8 cellular contexts compared by ENCODE assay signal in the genomic region with DNA sequence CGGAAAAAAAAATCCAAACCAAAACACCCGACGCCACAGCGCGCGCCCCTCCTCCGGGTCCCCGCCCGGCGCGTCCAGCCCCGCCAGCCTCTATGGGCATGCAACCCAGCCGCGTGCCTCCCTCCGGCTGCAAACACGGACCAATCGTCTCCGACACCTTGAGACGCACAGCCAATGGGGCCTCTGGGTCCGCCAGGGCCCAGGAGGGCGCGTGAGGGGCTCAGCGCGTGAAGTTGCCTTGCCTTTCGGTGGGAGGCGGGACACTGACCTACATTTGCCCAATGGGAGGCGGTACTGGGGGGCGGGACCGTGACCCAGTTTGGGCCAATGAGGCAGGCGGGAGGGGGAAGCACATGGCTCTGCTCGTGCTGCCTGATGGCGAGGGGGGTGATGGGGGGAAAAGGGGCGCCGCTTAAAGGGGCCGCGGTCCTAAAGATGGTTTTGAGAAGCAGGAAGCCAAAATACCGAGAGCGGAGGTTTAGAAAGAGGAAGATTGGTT. TPM values are rescaled to one million over a fixed set of nuclear protein-coding genes. Genes with fewer than 3 reads are reported as not detected.
DNase-seq lines count a peak whose midpoint lies in the region; ATAC-seq and TF ChIP-seq lines count a peak whose summit lies in the region.

No MANE protein-coding gene starts in this region.

- no peak for TF ChIP-seq EP300 in neural cell (conservative IDR thresholded peaks at IDR 0.05; ENCODE audit: poor library complexity, severe bottlenecking)

- no peaks in the 10 kb centered on the region for H3K27me3 Mint-ChIP-seq in stimulated activated naive CD8-positive, alpha-beta T cell treated with anti-CD3 and anti-CD28 coated beads, Interleukin-15, amount 100 ng/mL, for 72 hours

- peaks cover 31% of the 10 kb centered on the region for H3K4me1 ChIP-seq in MM.1S (ENCODE audit: low read length)

- peak; percentile 96 for DNase-seq in ELR (ENCODE audit: low read depth)
- DNase-seq in HCEC 1CT, result peak; percentile 96
- peak; percentile 99 for DNase-seq in MM.1S
- DNase-seq in SHP77 treated with DMSO at 0.1 percent for 48 hours (lab: John Stamatoyannopoulos, UW), result peak; percentile 92
- DNase-seq in activated gamma-delta T cell (lab: John Stamatoyannopoulos, UW), result peak; percentile 98
- DNase-seq in fibroblast of the aortic adventitia (ENCODE audit: low read depth), result peak; percentile 99
- peak; percentile 99 to 100 for DNase-seq in stimulated activated naive CD8-positive, alpha-beta T cell treated with anti-CD3 and anti-CD28 coated beads, Interleukin-15, amount 100 ng/mL, for 72 hours

- H3K27ac Mint-ChIP-seq in stimulated activated naive CD8-positive, alpha-beta T cell treated with anti-CD3 and anti-CD28 coated beads, Interleukin-15, amount 100 ng/mL, for 72 hours, result peak overlapping the region; percentile 98 to 99

- H3K79me2 ChIP-seq in MM.1S (ENCODE audit: low read length), result no peaks in the 10 kb centered on the region
- H3K79me2 ChIP-seq in neural cell (replicated peaks; ENCODE audit: insufficient read depth, low read length), result no peaks in the 10 kb centered on the region

- no peak for TF ChIP-seq RAD21 in neural cell (conservative IDR thresholded peaks at IDR 0.05)

- H3K9me3 Mint-ChIP-seq in stimulated activated naive CD8-positive, alpha-beta T cell treated with anti-CD3 and anti-CD28 coated beads, Interleukin-15, amount 100 ng/mL, for 72 hours, result peaks cover 7 to 8% of the 10 kb centered on the region in 2 donors

- H3K9ac ChIP-seq in MM.1S (ENCODE audit: low read length) (peak overlapping the region; percentile 75), neural cell (ENCODE audit: low read length) (peak overlapping the region; percentile 74)

- peak; percentile 84 for ATAC-seq in stimulated activated naive CD8-positive, alpha-beta T cell treated with anti-CD3 and anti-CD28 coated beads, Interleukin-15, amount 100 ng/mL, for 72 hours

- H3K4me2 ChIP-seq in MM.1S (ENCODE audit: low read depth, low read length) (peak overlapping the region; percentile 95), neural cell (ENCODE audit: low read length) (peak overlapping the region; percentile 34)

- no peaks in the 10 kb centered on the region for H3K36me3 ChIP-seq in MM.1S (replicated peaks; ENCODE audit: insufficient read depth, low read length)
- H3K36me3 ChIP-seq in neural cell (ENCODE audit: insufficient read depth, low read length), result no peaks in the 10 kb centered on the region

- peaks cover 30% of the 10 kb centered on the region for H3F3A ChIP-seq in MM.1S (ENCODE audit: insufficient read depth, low read length)
- H3F3A ChIP-seq in neural cell (ENCODE audit: insufficient read depth, low read length, poor library complexity, severe bottlenecking), result peaks cover 8% of the 10 kb centered on the region

- peak overlapping the region; percentile 96 to 98 for H3K4me3 Mint-ChIP-seq in stimulated activated naive CD8-positive, alpha-beta T cell treated with anti-CD3 and anti-CD28 coated beads, Interleukin-15, amount 100 ng/mL, for 72 hours

- H3K9me2 ChIP-seq in MM.1S (replicated peaks; ENCODE audit: insufficient read depth, low read length), result no peaks in the 10 kb centered on the region
- no peaks in the 10 kb centered on the region for H3K9me2 ChIP-seq in neural cell (ENCODE audit: insufficient read depth, low read length)

- H3K27ac ChIP-seq in MM.1S (ENCODE audit: low read length) (peak overlapping the region; percentile 91), neural cell (ENCODE audit: low read length) (peak overlapping the region; percentile 83)

- H3K4me1 Mint-ChIP-seq in stimulated activated naive CD8-positive, alpha-beta T cell treated with anti-CD3 and anti-CD28 coated beads, Interleukin-15, amount 100 ng/mL, for 72 hours, result peaks cover 66% of the 10 kb centered on the region

- H4K20me1 ChIP-seq in MM.1S (ENCODE audit: insufficient read depth, low read length) (no peaks in the 10 kb centered on the region), neural cell (ENCODE audit: insufficient read depth) (no peaks in the 10 kb centered on the region)

- H3K9me3 ChIP-seq in MM.1S (replicated peaks; ENCODE audit: insufficient read depth, low read length), result no peaks in the 10 kb centered on the region
- H3K9me3 ChIP-seq in neural cell (ENCODE audit: low read length), result no peaks in the 10 kb centered on the region

- H3K27me3 ChIP-seq in MM.1S (replicated peaks; ENCODE audit: insufficient read depth, low read length) (peaks cover 14% of the 10 kb centered on the region), neural cell (ENCODE audit: insufficient read depth, low read depth, low read length) (no peaks in the 10 kb centered on the region)

- TF ChIP-seq CTCF in MM.1S (IDR thresholded peaks at IDR 0.05; ENCODE audit: low read length) (no peak), fibroblast of the aortic adventitia (IDR thresholded peaks at IDR 0.05; ENCODE audit: insufficient read depth, low read length) (no peak), neural cell (IDR thresholded peaks at IDR 0.05; ENCODE audit: poor library complexity, severe bottlenecking) (no peak)

- H3K4me3 ChIP-seq in MM.1S (ENCODE audit: low read length) (peak overlapping the region; percentile 72), fibroblast of the aortic adventitia (ENCODE audit: low read depth, low read length) (peak overlapping the region; percentile 75), neural cell (ENCODE audit: low read length) (peak overlapping the region; percentile 66)

- H2AFZ ChIP-seq in MM.1S (ENCODE audit: low read length) (peak overlapping the region; percentile 84), neural cell (ENCODE audit: low read depth, low read length) (no peak overlapping the region)

TF ChIP-seq in neural cell, 6 proteins besides CTCF, POLR2A, EP300 and RAD21:
- TF ChIP-seq MXI1 (conservative IDR thresholded peaks at IDR 0.05; ENCODE audit: poor library complexity, severe bottlenecking) (peak; percentile 83), SMC3 (conservative IDR thresholded peaks at IDR 0.05; ENCODE audit: poor library complexity) (no peak), EZH2 (IDR thresholded peaks at IDR 0.05; ENCODE audit: borderline replicate concordance, insufficient read depth, low read length, poor library complexity, severe bottlenecking) (no peak)

RNA-seq across cellular contexts. Expression of a gene that starts 0.3 kb away (rescaled TPM):
- total RNA-seq in fibroblast of the aortic adventitia (ENCODE audit: low replicate concordance), result 20.9 and 48.8 TPM in 2 replicates
- 1.0 and 3.6 TPM in 2 replicates for polyA plus RNA-seq in neural cell
- 5.4 TPM in 2 replicates for polyA minus RNA-seq in neural cell

RNA-seq across cellular contexts. Expression of a gene that starts 8.5 kb away (rescaled TPM):
- total RNA-seq in fibroblast of the aortic adventitia (ENCODE audit: low replicate concordance), result 2.3 and 14.5 TPM in 2 replicates
- 105 and 108 TPM in 2 replicates for polyA plus RNA-seq in neural cell
- 50.0 and 57.7 TPM in 2 replicates for polyA minus RNA-seq in neural cell

RNA-seq across cellular contexts. Expression of a gene that starts 18.2 kb away (rescaled TPM):
- 10.9 and 16.3 TPM in 2 replicates for total RNA-seq in fibroblast of the aortic adventitia (ENCODE audit: low replicate concordance)
- polyA plus RNA-seq in neural cell, result 22.6 and 32.6 TPM in 2 replicates
- polyA minus RNA-seq in neural cell, result 28.5 and 31.7 TPM in 2 replicates

RNA-seq across cellular contexts. Expression of a gene that starts 18.5 kb away (rescaled TPM):
- 1,782 and 2,036 TPM in 2 replicates for total RNA-seq in fibroblast of the aortic adventitia (ENCODE audit: low replicate concordance)
- 2,102 and 2,180 TPM in 2 replicates for polyA plus RNA-seq in neural cell
- polyA minus RNA-seq in neural cell, result 717 and 772 TPM in 2 replicates

RNA-seq across cellular contexts. Expression of a gene that starts 22.6 kb away (rescaled TPM):
- 0.18 TPM in 1 of 2 replicates, not detected in the other for total RNA-seq in fibroblast of the aortic adventitia (ENCODE audit: low replicate concordance)
- polyA plus RNA-seq in neural cell, result 0.73 and 1.2 TPM in 2 replicates
- polyA minus RNA-seq in neural cell, result 6.1 TPM in 1 of 2 replicates, not detected in the other

Comparison
In these comparisons a context has a peak if more than half of its experiments do, and no peak if none do; other contexts are left out.
1. Peak in every context shown above with its lines: DNase-seq, ATAC-seq, H3K4me3 ChIP-seq and H3K27ac ChIP-seq.